Comparison of ENCODE assay signal across 19 cellular contexts in the genomic region with DNA sequence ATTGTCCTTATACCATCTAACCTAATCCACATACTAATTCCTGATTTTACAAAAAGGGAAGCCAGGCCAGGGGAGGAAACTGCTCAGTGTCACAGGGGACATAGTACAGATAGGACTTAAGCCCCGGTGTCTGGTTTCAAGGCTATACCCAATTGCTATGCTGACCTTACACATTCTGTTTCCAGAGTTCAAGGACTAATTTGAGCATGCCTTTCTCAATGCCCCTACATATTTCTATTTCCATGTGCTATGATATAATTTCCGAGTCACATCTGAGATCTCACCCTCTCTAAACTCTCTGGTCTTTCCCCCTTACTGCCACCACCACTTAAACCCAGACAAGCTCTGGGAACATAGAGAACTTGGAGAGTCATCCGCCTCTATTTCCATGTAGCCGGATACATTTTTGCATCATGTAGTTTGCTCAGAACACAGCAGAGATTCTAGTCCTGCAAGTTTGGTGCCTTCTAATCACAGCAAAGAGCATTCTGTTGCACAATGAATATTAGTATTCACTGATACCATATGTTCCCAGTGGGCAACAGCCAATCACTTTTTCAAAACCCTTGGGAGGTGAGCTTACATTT. TPM values are rescaled to one million over a fixed set of nuclear protein-coding genes. Genes with fewer than 3 reads are reported as not detected.
A peak's percentile ranks its signal among the peaks of the same experiment; 100 is the strongest.
DNase-seq lines count a peak whose midpoint lies in the region; ATAC-seq and TF ChIP-seq lines count a peak whose summit lies in the region.
"Had no signal": no experiment of that assay in that cellular context is flagged by ENCODE, and none has a peak within 500 bp of the region (broad histone marks: within the 10 kb centered on the region; RNA-seq: fewer than 3 reads in every experiment).

No MANE protein-coding gene starts in this region.

- H3K9me3 ChIP-seq in osteoblast (ENCODE audit: low read depth, low read length) (no peaks in the 10 kb centered on the region), esophagus squamous epithelium (no peaks in the 10 kb centered on the region), BE2C (no peaks in the 10 kb centered on the region)
- H3K9me3 ChIP-seq: MG63, pancreas, SJCRH30 had no signal

- DNase-seq in DMS 273 treated with DMSO at 0.1 percent for 48 hours (lab: John Stamatoyannopoulos, UW), result peak; percentile 49
- peak; percentile 71 for DNase-seq in NCI-H2171 treated with DMSO at 0.1 percent for 48 hours (lab: John Stamatoyannopoulos, UW)
- peak; percentile 61 for DNase-seq in dedifferentiated amniotic fluid mesenchymal stem cell (ENCODE audit: extremely low spot score)
- peak; percentile 4 for DNase-seq in osteoblast (ENCODE audit: insufficient read length, low spot score, missing footprints)
- DNase-seq in esophagus squamous epithelium (lab: John Stamatoyannopoulos, UW), result no peak
- no peak for DNase-seq in BE2C
- DNase-seq: activated T-cell treated with anti-CD3 and anti-CD28 coated beads, Interleukin-2, amount 50 U/mL, for 1 hour; CD4-positive, alpha-beta T cell; effector memory CD4-positive, alpha-beta T cell; mammary epithelial cell; MG63; NCI-H748 treated with DMSO at 0.1 percent for 48 hours; pancreas; stimulated activated CD4-positive, alpha-beta T cell treated with anti-CD3 and anti-CD28 coated beads, Interleukin-4, amount 100 ng/mL, for 24 hours; stimulated activated naive CD8-positive, alpha-beta T cell treated with anti-CD3 and anti-CD28 coated beads, Interleukin-15, Interleukin-2, amounts not matched to agents 100 U/mL and 50 U/mL, for 24 hours had no signal

- H3K4me3 ChIP-seq in osteoblast (ENCODE audit: insufficient read depth, low read length) (no peak overlapping the region), esophagus squamous epithelium (no peak overlapping the region), BE2C (ENCODE audit: low read depth, low read length) (no peak overlapping the region)
- H3K4me3 ChIP-seq: MG63, pancreas, SJCRH30 had no signal

- H3K4me2 ChIP-seq in osteoblast (ENCODE audit: insufficient read depth, low read length), result no peak overlapping the region

- peaks cover 2% of the 10 kb centered on the region for H3K79me2 ChIP-seq in osteoblast (ENCODE audit: insufficient read depth, low read length)

- no peak overlapping the region for H3K27ac ChIP-seq in osteoblast (ENCODE audit: low read depth, low read length)
- H3K27ac ChIP-seq in esophagus squamous epithelium, result no peak overlapping the region
- H3K27ac ChIP-seq: pancreas, SJCRH30 had no signal

- H4K20me1 ChIP-seq in osteoblast (ENCODE audit: insufficient read depth, low read length), result no peaks in the 10 kb centered on the region

- H3K4me1 ChIP-seq in osteoblast (ENCODE audit: insufficient read depth, low read length), result peaks cover 3% of the 10 kb centered on the region
- H3K4me1 ChIP-seq in esophagus squamous epithelium, result no peaks in the 10 kb centered on the region
- no peaks in the 10 kb centered on the region for H3K4me1 ChIP-seq in BE2C

- ATAC-seq in GM19023 (IDR thresholded peaks at IDR 0.05; ENCODE audit: unreplicated experiment), result no peak
- ATAC-seq in HG03520 (IDR thresholded peaks at IDR 0.05; ENCODE audit: unreplicated experiment), result no peak
- ATAC-seq: activated CD4-positive, CD25-positive, alpha-beta regulatory T cell treated with anti-CD3 and anti-CD28 coated beads, Interleukin-2, amount 50 U/mL, for 24 hours; stimulated activated naive CD8-positive, alpha-beta T cell treated with anti-CD3 and anti-CD28 coated beads, Interleukin-15, Interleukin-2, amounts not matched to agents 100 U/mL and 50 U/mL, for 24 hours had no signal

- intact Hi-C loops in esophagus squamous epithelium (cut with DNase I), result no loop called here

- no peaks in the 10 kb centered on the region for H3K27me3 ChIP-seq in osteoblast (ENCODE audit: insufficient read depth, low read length)
- no peaks in the 10 kb centered on the region for H3K27me3 ChIP-seq in esophagus squamous epithelium
- 0 out of 2 replicates have a peak, but pooled peaks cover 11% of the 10 kb centered on the region for H3K27me3 ChIP-seq in BE2C
- H3K27me3 ChIP-seq: MG63, pancreas, SJCRH30 had no signal

- no peaks in the 10 kb centered on the region for H3K36me3 ChIP-seq in osteoblast (ENCODE audit: insufficient read depth, low read length)
- H3K36me3 ChIP-seq in esophagus squamous epithelium, result no peaks in the 10 kb centered on the region
- no peaks in the 10 kb centered on the region for H3K36me3 ChIP-seq in BE2C
- H3K36me3 ChIP-seq: MG63, pancreas, SJCRH30 had no signal

- no peak overlapping the region for H2AFZ ChIP-seq in osteoblast (ENCODE audit: low read length)

- WGBS in esophagus squamous epithelium, 2 donors, result 70 to 71% methylated on average over 4 of the region's 4 CpGs

- no peak for TF ChIP-seq CTCF in osteoblast (IDR thresholded peaks at IDR 0.05; ENCODE audit: extremely low read depth, low read depth, low read length)
- no peak for TF ChIP-seq CTCF in esophagus squamous epithelium (IDR thresholded peaks at IDR 0.05)
- TF ChIP-seq CTCF in BE2C (IDR thresholded peaks at IDR 0.05; ENCODE audit: low read depth, low read length), result no peak

- TF ChIP-seq POLR2A in esophagus squamous epithelium (IDR thresholded peaks at IDR 0.05), result no peak

RNA-seq across cellular contexts. Expression of gene PPM1H, which starts 34.2 kb away (rescaled TPM):
- total RNA-seq in osteoblast, result 13.0 and 13.4 TPM in 2 replicates
- total RNA-seq in esophagus squamous epithelium, result 1 to 10 TPM in 1 of 4 donors, under 1 TPM in 2, not detected in 1; 0.09 to 7.6 (median 0.76) TPM
- 0.34 TPM for polyA plus RNA-seq in BE2C (2012; ENCODE audit: insufficient read depth, insufficient read length, low read depth)
- total RNA-seq: CD4-positive, alpha-beta T cell had no signal

Comparison
In these comparisons a context has a peak if more than half of its experiments do, and no peak if none do; other contexts are left out.
1. DNase-seq: peak in DMS 273 treated with DMSO at 0.1 percent for 48 hours (single experiment), NCI-H2171 treated with DMSO at 0.1 percent for 48 hours (single experiment), dedifferentiated amniotic fluid mesenchymal stem cell (single experiment) and osteoblast (single experiment); none in esophagus squamous epithelium (single experiment) and BE2C (single experiment).